ENCODE assay signal across 17 cellular contexts in the genomic region with DNA sequence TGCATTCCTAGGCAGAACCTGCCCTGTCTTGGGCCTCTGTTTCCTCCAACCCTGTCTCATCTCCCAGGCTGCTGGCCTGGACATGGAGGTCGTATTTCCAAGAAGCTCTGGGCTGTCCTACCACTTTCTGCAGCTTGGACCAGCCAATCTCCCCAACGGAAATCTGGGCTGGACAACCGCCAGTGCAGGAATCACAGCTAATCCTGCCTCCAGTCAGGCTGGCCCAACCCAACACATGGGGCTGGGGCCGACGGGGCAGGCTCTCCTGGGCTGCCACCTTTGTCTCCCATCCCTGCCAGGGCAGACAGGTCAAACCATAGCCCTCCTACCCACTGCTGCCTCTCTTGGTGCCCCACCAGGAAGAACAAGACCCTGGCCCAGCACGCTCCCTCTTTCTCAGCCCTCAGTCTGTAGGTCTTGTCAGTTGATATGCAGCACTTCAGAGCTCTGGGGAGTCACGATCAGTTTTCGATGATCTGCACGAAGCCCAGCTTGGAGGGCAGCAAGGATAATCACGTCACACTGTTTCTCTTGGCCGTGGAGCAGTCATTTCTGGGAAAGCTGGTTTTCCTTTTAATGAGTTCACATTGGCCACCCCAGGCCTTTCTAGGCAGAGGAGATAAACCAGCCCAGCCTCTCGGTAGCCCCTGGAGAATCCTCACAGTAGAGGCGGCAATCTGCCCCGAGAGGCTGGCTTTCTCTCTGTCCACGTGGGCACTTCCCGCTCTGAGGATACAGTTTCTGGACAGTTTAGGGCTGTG.
DNase-seq lines count a peak whose midpoint lies in the region; ATAC-seq and TF ChIP-seq lines count a peak whose summit lies in the region.
"Had no signal": no experiment of that assay in that cellular context is flagged by ENCODE, and none has a peak within 500 bp of the region (broad histone marks: within the 10 kb centered on the region; RNA-seq: fewer than 3 reads in every experiment).

No MANE protein-coding gene starts in this region.

- POLR2A ChIA-PET in RWPE1 (lab: Yijun Ruan, JAX; ENCODE audit: low non-redundant PET): no interaction called here

- no peak for TF ChIP-seq CTCF in AG10803 (conservative IDR thresholded peaks at IDR 0.05; ENCODE audit: low read length)
- TF ChIP-seq CTCF in RWPE1 (conservative IDR thresholded peaks at IDR 0.05; ENCODE audit: low read depth): no peak
- TF ChIP-seq CTCF in fibroblast of pulmonary artery (IDR thresholded peaks at IDR 0.05; ENCODE audit: low read length, missing control alignments): no peak
- no peak for TF ChIP-seq CTCF in neural progenitor cell (IDR thresholded peaks at IDR 0.05)
- no peak for TF ChIP-seq CTCF in spleen (IDR thresholded peaks at IDR 0.05 in 8 of 11, conservative IDR thresholded peaks at IDR 0.05 in 3 of 11)

- CTCF ChIA-PET in RWPE1 (lab: Yijun Ruan, JAX): interaction anchor here (1.0 to 1.8 kb wide), 2 partner anchors 20 to 508 kb away, joined by 3 to 5 read pairs; no protein-coding TSS in a partner anchor

- no peak for ATAC-seq in HG03280 (IDR thresholded peaks at IDR 0.05; ENCODE audit: unreplicated experiment)
- ATAC-seq: activated CD8-positive, alpha-beta memory T cell treated with anti-CD3 and anti-CD28 coated beads, Interleukin-2, amount 10 ng/mL, durations not matched to agents 7 days and 5 days; mucosa of descending colon had no signal

- H3K27me3 Mint-ChIP-seq in neural progenitor cell (ENCODE audit: insufficient read depth, low read depth): peaks cover 5% of the 10 kb centered on the region

- H3K4me3 ChIP-seq in AG10803 (ENCODE audit: low read length) (no peak overlapping the region), fibroblast of pulmonary artery (replicated peaks; ENCODE audit: low read depth, low read length) (no peak overlapping the region), neural progenitor cell (no peak overlapping the region), spleen (no peak overlapping the region)
- H3K4me3 ChIP-seq: mucosa of descending colon, ovary had no signal

- H3K4me3 Mint-ChIP-seq in neural progenitor cell: no peak overlapping the region
- H3K4me3 Mint-ChIP-seq: activated CD8-positive, alpha-beta memory T cell treated with anti-CD3 and anti-CD28 coated beads, Interleukin-2, amount 10 ng/mL, durations not matched to agents 7 days and 5 days; endodermal cell had no signal

- no peak overlapping the region for H3K9ac ChIP-seq in neural progenitor cell

- DNase-seq in AG10803 (ENCODE audit: low read depth) (peak; percentile 24), RWPE1 (ENCODE audit: low spot score) (no peak), fibroblast of pulmonary artery (ENCODE audit: low read depth) (peak; percentile 50), neural progenitor cell (ENCODE audit: low spot score) (no peak), mucosa of gallbladder (ENCODE audit: low spot score) (no peak), spleen (no peak), NCI-H2196 treated with DMSO at 0.1 percent for 48 hours (lab: John Stamatoyannopoulos, UW; ENCODE audit: unreplicated experiment) (no peak)
- DNase-seq: activated CD8-positive, alpha-beta memory T cell treated with anti-CD3 and anti-CD28 coated beads, Interleukin-2, amount 10 ng/mL, durations not matched to agents 7 days and 5 days; activated naive CD4-positive, alpha-beta T cell; endodermal cell; islet precursor cell; NCI-H2081; NCI-H69 had no signal

- H3F3A ChIP-seq in neural progenitor cell (ENCODE audit: low read depth): peaks cover 4% of the 10 kb centered on the region

- no peak for TF ChIP-seq POLR2A in spleen (IDR thresholded peaks at IDR 0.05)

- H3K4me1 ChIP-seq in neural progenitor cell (no peaks in the 10 kb centered on the region), spleen (peaks cover 8 to 13% (median 12%) of the 10 kb centered on the region in 6 donors)

- peaks cover 5% of the 10 kb centered on the region for H3K27me3 ChIP-seq in neural progenitor cell
- peaks cover 0 to 40% (median 7%) of the 10 kb centered on the region in 7 donors for H3K27me3 ChIP-seq in spleen (replicated peaks in 1 of 7)
- H3K27me3 ChIP-seq: ovary had no signal

- no peaks in the 10 kb centered on the region for H3K79me2 ChIP-seq in neural progenitor cell (ENCODE audit: low read depth)

- H3K36me3 Mint-ChIP-seq in neural progenitor cell: no peaks in the 10 kb centered on the region
- H3K36me3 Mint-ChIP-seq: activated CD8-positive, alpha-beta memory T cell treated with anti-CD3 and anti-CD28 coated beads, Interleukin-2, amount 10 ng/mL, durations not matched to agents 7 days and 5 days had no signal

- peak overlapping the region; percentile 16 for H3K27ac Mint-ChIP-seq in neural progenitor cell
- H3K27ac Mint-ChIP-seq: activated CD8-positive, alpha-beta memory T cell treated with anti-CD3 and anti-CD28 coated beads, Interleukin-2, amount 10 ng/mL, durations not matched to agents 7 days and 5 days; endodermal cell had no signal

- intact Hi-C loops in spleen (cut with DNase I; ENCODE audit: low total_unique reads): no loop called here

- H2AFZ ChIP-seq in neural progenitor cell (replicated peaks): no peak overlapping the region

- peaks cover 23% of the 10 kb centered on the region for H3K4me1 Mint-ChIP-seq in neural progenitor cell

- no peak overlapping the region for H3K4me2 ChIP-seq in neural progenitor cell

- 67 to 82% (median 76%) methylated on average over 14 to 16 of the region's 16 CpGs for WGBS in spleen, 5 donors

- H3K9me3 Mint-ChIP-seq in neural progenitor cell: no peaks in the 10 kb centered on the region
- H3K9me3 Mint-ChIP-seq: endodermal cell had no signal

- H3K27ac ChIP-seq in RWPE1: peak overlapping the region; percentile 40
- no peak overlapping the region for H3K27ac ChIP-seq in neural progenitor cell
- H3K27ac ChIP-seq in spleen: no peak overlapping the region
- H3K27ac ChIP-seq: ovary, VCaP had no signal

- H3K9me3 ChIP-seq in neural progenitor cell (ENCODE audit: low read depth): no peaks in the 10 kb centered on the region
- H3K9me3 ChIP-seq in spleen: no peaks in the 10 kb centered on the region
- H3K9me3 ChIP-seq: mucosa of descending colon, ovary had no signal

- H4K20me1 ChIP-seq in neural progenitor cell (ENCODE audit: low read depth): no peaks in the 10 kb centered on the region

- no peaks in the 10 kb centered on the region for H3K36me3 ChIP-seq in neural progenitor cell
- no peaks in the 10 kb centered on the region for H3K36me3 ChIP-seq in spleen
- H3K36me3 ChIP-seq: ovary had no signal

Comparison
In these comparisons a context has a peak if more than half of its experiments do, and no peak if none do; other contexts are left out.
1. DNase-seq: peak in AG10803 (single experiment) and fibroblast of pulmonary artery (single experiment); none in RWPE1 (single experiment), neural progenitor cell (single experiment), mucosa of gallbladder (single experiment), spleen (single experiment) and NCI-H2196 treated with DMSO at 0.1 percent for 48 hours (single experiment).